In genomic region chr19:17519967-17520366, GRCh38 we compare ENCODE assay signal across 1 cellular context.
TF ChIP-seq lines count a peak whose summit lies in the region.

No MANE protein-coding gene starts in this region.

TF ChIP-seq in K562, 482 proteins besides CTCF, POLR2A, EP300 and RAD21:
- TF ChIP-seq E2F8 (IDR thresholded peaks at IDR 0.05; ENCODE audit: low read depth, partially characterized antibody), result no peak
- TF ChIP-seq SMARCA5 (IDR thresholded peaks at IDR 0.05), result no peak
- TF ChIP-seq ZNF121 (CRISPR knock-in tag; conservative IDR thresholded peaks at IDR 0.05), result no peak
- no peak for TF ChIP-seq ELF1 (tag; IDR thresholded peaks at IDR 0.05)
- no peak for TF ChIP-seq NFYB (IDR thresholded peaks at IDR 0.05; ENCODE audit: extremely low read depth, insufficient read length)
- no peak for TF ChIP-seq ARNT (IDR thresholded peaks at IDR 0.05)
